ENCODE assay signal across 8 cellular contexts in genomic region chr11:71342951-71343827, GRCh38.
DNase-seq lines count a peak whose midpoint lies in the region; ATAC-seq lines count a peak whose summit lies in the region.

No MANE protein-coding gene starts in this region.

- no peak overlapping the region for H3K4me3 Mint-ChIP-seq in activated naive CD8-positive, alpha-beta T cell treated with anti-CD3 and anti-CD28 coated beads for 36 hours

- no peaks in the 10 kb centered on the region for H3K4me1 Mint-ChIP-seq in activated naive CD8-positive, alpha-beta T cell treated with anti-CD3 and anti-CD28 coated beads for 36 hours

- intact Hi-C loops in left colon (cut with DNase I, micrococcal nuclease): no loop called here

- H3K9me3 Mint-ChIP-seq in activated naive CD8-positive, alpha-beta T cell treated with anti-CD3 and anti-CD28 coated beads for 36 hours: no peaks in the 10 kb centered on the region

- no peaks in the 10 kb centered on the region for H3K36me3 Mint-ChIP-seq in activated naive CD8-positive, alpha-beta T cell treated with anti-CD3 and anti-CD28 coated beads for 36 hours

- ATAC-seq in left colon (peak; percentile 76), GM21367 (IDR thresholded peaks at IDR 0.05; ENCODE audit: unreplicated experiment) (no peak), HG03097 (IDR thresholded peaks at IDR 0.05; ENCODE audit: low FRiP score, unreplicated experiment) (no peak)

- H3K4me3 ChIP-seq in Jurkat, Clone E6-1 (ENCODE audit: low read length): no peak overlapping the region

- peak; percentile 40 for DNase-seq in NCI-H2196 (lab: John Stamatoyannopoulos, UW; ENCODE audit: unreplicated experiment)
- DNase-seq in NCI-H2196 treated with DMSO at 0.1 percent for 48 hours (lab: John Stamatoyannopoulos, UW; ENCODE audit: unreplicated experiment): no peak
- peak; percentile 44 for DNase-seq in Jurkat, Clone E6-1 (ENCODE audit: low read depth, low spot score)
- DNase-seq in activated naive CD8-positive, alpha-beta T cell treated with anti-CD3 and anti-CD28 coated beads for 36 hours: peak; percentile 6
- peak; percentile 34 to 40 for DNase-seq in left colon
- no peak for DNase-seq in NCI-H2081 treated with DMSO at 0.1 percent for 48 hours (lab: John Stamatoyannopoulos, UW)

- no peak overlapping the region for H3K27ac Mint-ChIP-seq in activated naive CD8-positive, alpha-beta T cell treated with anti-CD3 and anti-CD28 coated beads for 36 hours

- peaks cover 3% of the 10 kb centered on the region for H3K27me3 Mint-ChIP-seq in activated naive CD8-positive, alpha-beta T cell treated with anti-CD3 and anti-CD28 coated beads for 36 hours

Comparison
In these comparisons a context has a peak if more than half of its experiments do, and no peak if none do; other contexts are left out.
1. DNase-seq: peak in NCI-H2196 (single experiment), Jurkat, Clone E6-1 (single experiment), activated naive CD8-positive, alpha-beta T cell treated with anti-CD3 and anti-CD28 coated beads for 36 hours (single experiment) and left colon (2 of 2); none in NCI-H2196 treated with DMSO at 0.1 percent for 48 hours (single experiment) and NCI-H2081 treated with DMSO at 0.1 percent for 48 hours (single experiment).